Comparison of ENCODE assay signal across 14 cellular contexts in the genomic region with DNA sequence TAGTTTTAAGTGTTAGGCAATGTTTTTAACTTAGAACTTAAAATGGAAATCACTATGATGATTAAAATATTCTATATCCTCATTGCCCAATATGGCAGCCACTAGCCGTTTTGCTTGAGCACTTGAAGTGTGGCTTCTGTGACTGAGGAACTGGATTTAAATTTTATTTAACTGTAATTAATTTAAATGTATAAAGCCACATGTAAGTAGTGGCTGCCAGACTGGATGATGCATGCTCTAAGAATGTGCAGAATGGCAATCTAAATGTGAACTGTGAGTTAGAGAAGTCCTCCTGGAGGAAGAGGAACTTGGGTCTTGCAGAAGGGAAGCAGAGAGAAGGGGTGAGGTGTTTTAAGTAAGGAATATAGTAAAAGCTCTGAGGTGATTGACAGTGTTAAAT.
DNase-seq lines count a peak whose midpoint lies in the region; ATAC-seq lines count a peak whose summit lies in the region.
"Had no signal": no experiment of that assay in that cellular context is flagged by ENCODE, and none has a peak within 500 bp of the region (broad histone marks: within the 10 kb centered on the region; RNA-seq: fewer than 3 reads in every experiment).

No MANE protein-coding gene starts in this region.

- ATAC-seq in GM21423 (IDR thresholded peaks at IDR 0.05; ENCODE audit: unreplicated experiment): no peak
- ATAC-seq: heart left ventricle; Right ventricle myocardium inferior; stimulated activated memory B cell treated with anti-CD40 and anti-IgM and Interleukin-4, amounts not matched to agents 10 μg/mL and 1 μg/mL and 100 μg/mL, for 72 hours had no signal

- no peak overlapping the region for H3K27ac ChIP-seq in substantia nigra (ENCODE audit: low read depth, low read length, poor library complexity, severe bottlenecking)
- H3K27ac ChIP-seq: heart left ventricle, ovary had no signal

- peak; percentile 21 for DNase-seq in AG08396 (ENCODE audit: low spot score)
- DNase-seq in LHCN-M2 (ENCODE audit: low read depth): peak; percentile 65
- peak; percentile 63 for DNase-seq in amniotic epithelial cell (ENCODE audit: low read depth)
- DNase-seq in iris pigment epithelial cell (ENCODE audit: low read depth): peak; percentile 90
- no peak for DNase-seq in germinal center (ENCODE audit: low spot score)
- DNase-seq in mucosa of gallbladder (ENCODE audit: low spot score): no peak
- DNase-seq in substantia nigra (lab: John Stamatoyannopoulos, UW): no peak
- DNase-seq: activated naive CD4-positive, alpha-beta T cell treated with anti-CD3 and anti-CD28 coated beads for 36 hours; dermis blood vessel endothelial cell; heart left ventricle; ovary had no signal

Comparison
In these comparisons a context has a peak if more than half of its experiments do, and no peak if none do; other contexts are left out.
1. DNase-seq: peak in AG08396 (single experiment), LHCN-M2 (single experiment), amniotic epithelial cell (single experiment) and iris pigment epithelial cell (single experiment); none in germinal center (single experiment), mucosa of gallbladder (single experiment) and substantia nigra (0 of 49).